1 cellular context compared by ENCODE assay signal in genomic region chr10:6112893-6113292, GRCh38.
A peak's percentile ranks its signal among the peaks of the same experiment; 100 is the strongest.
TF ChIP-seq lines count a peak whose summit lies in the region.

No MANE protein-coding gene starts in this region.

TF ChIP-seq in HepG2, 621 proteins besides CTCF, POLR2A, EP300 and RAD21:
- no peak for TF ChIP-seq ZNF629 (CRISPR knock-in tag; conservative IDR thresholded peaks at IDR 0.05)
- no peak for TF ChIP-seq GPBP1L1 (CRISPR knock-in tag; IDR thresholded peaks at IDR 0.05)
- 0 out of 2 replicates have a peak, but pooled peaks have one; percentile 8 for TF ChIP-seq HNF4A (CRISPR knock-in tag; IDR thresholded peaks at IDR 0.05)
- TF ChIP-seq ZNF432 (CRISPR knock-in tag; IDR thresholded peaks at IDR 0.05; ENCODE audit: borderline replicate concordance): no peak
